ENCODE assay signal across 1 cellular context in the genomic region with DNA sequence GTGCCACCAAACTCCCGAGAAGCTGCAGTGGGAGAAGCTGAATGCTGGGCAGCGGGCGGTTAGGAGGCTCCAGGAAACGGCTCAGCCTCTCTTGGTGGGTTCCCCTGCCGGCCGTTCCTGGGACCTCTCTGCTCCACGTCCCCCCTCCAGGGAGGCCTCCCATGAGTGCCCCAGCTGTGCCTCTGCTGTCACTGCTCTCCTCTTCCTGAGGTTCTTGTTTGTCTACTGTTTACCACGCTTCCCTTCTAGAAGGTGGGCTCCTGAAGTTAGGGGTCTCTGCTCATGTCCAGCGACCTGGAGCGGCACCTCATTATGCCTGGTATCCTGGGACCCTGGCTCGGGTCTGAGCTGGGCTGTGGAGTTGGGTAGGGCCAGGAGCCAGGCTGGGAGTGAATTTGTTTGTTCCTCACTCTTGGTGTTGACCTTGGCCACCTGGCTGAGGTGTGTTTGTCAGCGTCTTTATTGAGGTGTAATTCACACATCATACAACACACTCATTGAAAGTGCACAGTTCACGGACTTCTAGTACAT.
TF ChIP-seq lines count a peak whose summit lies in the region.

No MANE protein-coding gene starts in this region.

TF ChIP-seq in HepG2, 621 proteins besides CTCF, POLR2A, EP300 and RAD21:
- TF ChIP-seq, protein P1, sequence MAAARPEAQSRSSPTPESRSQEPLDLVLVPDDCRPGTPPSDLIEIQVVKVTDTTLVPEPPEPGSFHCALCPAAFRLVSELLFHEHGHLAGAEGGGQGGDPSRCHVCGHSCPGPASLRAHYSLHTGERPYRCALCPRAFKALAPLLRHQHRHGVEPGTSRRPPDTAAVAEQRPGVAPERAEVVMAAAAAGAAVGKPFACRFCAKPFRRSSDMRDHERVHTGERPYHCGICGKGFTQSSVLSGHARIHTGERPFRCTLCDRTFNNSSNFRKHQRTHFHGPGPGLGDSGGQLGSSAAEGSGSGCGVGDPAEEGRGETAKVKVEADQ (CRISPR knock-in tag; IDR thresholded peaks at IDR 0.05; ENCODE audit: borderline replicate concordance) = no peak
- TF ChIP-seq, protein P2, sequence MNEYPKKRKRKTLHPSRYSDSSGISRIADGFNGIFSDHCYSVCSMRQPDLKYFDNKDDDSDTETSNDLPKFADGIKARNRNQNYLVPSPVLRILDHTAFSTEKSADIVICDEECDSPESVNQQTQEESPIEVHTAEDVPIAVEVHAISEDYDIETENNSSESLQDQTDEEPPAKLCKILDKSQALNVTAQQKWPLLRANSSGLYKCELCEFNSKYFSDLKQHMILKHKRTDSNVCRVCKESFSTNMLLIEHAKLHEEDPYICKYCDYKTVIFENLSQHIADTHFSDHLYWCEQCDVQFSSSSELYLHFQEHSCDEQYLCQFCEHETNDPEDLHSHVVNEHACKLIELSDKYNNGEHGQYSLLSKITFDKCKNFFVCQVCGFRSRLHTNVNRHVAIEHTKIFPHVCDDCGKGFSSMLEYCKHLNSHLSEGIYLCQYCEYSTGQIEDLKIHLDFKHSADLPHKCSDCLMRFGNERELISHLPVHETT (CRISPR knock-in tag; conservative IDR thresholded peaks at IDR 0.05) = no peak
- no peak for TF ChIP-seq TCF12 (IDR thresholded peaks at IDR 0.05)
- no peak for TF ChIP-seq TCF12 (CRISPR knock-in tag; IDR thresholded peaks at IDR 0.05)
- no peak for TF ChIP-seq ZNF33A (CRISPR knock-in tag; IDR thresholded peaks at IDR 0.05; ENCODE audit: borderline replicate concordance)
- no peak for TF ChIP-seq ZNF3 (CRISPR knock-in tag; IDR thresholded peaks at IDR 0.05)
- TF ChIP-seq, protein P3, sequence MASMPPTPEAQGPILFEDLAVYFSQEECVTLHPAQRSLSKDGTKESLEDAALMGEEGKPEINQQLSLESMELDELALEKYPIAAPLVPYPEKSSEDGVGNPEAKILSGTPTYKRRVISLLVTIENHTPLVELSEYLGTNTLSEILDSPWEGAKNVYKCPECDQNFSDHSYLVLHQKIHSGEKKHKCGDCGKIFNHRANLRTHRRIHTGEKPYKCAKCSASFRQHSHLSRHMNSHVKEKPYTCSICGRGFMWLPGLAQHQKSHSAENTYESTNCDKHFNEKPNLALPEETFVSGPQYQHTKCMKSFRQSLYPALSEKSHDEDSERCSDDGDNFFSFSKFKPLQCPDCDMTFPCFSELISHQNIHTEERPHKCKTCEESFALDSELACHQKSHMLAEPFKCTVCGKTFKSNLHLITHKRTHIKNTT (CRISPR knock-in tag; IDR thresholded peaks at IDR 0.05) = no peak
- no peak for TF ChIP-seq KDM6A (CRISPR knock-in tag; IDR thresholded peaks at IDR 0.05; ENCODE audit: low read depth)
- no peak for TF ChIP-seq NR3C1 (CRISPR knock-in tag; IDR thresholded peaks at IDR 0.05)
- TF ChIP-seq ZFYVE20 (CRISPR knock-in tag; IDR thresholded peaks at IDR 0.05; ENCODE audit: borderline replicate concordance, low read depth) = no peak
- TF ChIP-seq, protein P4, sequence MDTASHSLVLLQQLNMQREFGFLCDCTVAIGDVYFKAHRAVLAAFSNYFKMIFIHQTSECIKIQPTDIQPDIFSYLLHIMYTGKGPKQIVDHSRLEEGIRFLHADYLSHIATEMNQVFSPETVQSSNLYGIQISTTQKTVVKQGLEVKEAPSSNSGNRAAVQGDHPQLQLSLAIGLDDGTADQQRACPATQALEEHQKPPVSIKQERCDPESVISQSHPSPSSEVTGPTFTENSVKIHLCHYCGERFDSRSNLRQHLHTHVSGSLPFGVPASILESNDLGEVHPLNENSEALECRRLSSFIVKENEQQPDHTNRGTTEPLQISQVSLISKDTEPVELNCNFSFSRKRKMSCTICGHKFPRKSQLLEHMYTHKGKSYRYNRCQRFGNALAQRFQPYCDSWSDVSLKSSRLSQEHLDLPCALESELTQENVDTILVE (CRISPR knock-in tag; IDR thresholded peaks at IDR 0.05) = no peak
- TF ChIP-seq MEIS2 (CRISPR knock-in tag; IDR thresholded peaks at IDR 0.05) = no peak
- TF ChIP-seq, protein P5, sequence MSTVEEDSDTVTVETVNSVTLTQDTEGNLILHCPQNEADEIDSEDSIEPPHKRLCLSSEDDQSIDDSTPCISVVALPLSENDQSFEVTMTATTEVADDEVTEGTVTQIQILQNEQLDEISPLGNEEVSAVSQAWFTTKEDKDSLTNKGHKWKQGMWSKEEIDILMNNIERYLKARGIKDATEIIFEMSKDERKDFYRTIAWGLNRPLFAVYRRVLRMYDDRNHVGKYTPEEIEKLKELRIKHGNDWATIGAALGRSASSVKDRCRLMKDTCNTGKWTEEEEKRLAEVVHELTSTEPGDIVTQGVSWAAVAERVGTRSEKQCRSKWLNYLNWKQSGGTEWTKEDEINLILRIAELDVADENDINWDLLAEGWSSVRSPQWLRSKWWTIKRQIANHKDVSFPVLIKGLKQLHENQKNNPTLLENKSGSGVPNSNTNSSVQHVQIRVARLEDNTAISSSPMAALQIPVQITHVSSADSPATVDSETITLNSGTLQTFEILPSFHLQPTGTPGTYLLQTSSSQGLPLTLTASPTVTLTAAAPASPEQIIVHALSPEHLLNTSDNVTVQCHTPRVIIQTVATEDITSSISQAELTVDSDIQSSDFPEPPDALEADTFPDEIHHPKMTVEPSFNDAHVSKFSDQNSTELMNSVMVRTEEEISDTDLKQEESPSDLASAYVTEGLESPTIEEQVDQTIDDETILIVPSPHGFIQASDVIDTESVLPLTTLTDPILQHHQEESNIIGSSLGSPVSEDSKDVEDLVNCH (CRISPR knock-in tag; IDR thresholded peaks at IDR 0.05) = no peak
- TF ChIP-seq, protein P6, sequence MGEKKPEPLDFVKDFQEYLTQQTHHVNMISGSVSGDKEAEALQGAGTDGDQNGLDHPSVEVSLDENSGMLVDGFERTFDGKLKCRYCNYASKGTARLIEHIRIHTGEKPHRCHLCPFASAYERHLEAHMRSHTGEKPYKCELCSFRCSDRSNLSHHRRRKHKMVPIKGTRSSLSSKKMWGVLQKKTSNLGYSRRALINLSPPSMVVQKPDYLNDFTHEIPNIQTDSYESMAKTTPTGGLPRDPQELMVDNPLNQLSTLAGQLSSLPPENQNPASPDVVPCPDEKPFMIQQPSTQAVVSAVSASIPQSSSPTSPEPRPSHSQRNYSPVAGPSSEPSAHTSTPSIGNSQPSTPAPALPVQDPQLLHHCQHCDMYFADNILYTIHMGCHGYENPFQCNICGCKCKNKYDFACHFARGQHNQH (CRISPR knock-in tag; IDR thresholded peaks at IDR 0.05) = no peak
- TF ChIP-seq, protein P7, sequence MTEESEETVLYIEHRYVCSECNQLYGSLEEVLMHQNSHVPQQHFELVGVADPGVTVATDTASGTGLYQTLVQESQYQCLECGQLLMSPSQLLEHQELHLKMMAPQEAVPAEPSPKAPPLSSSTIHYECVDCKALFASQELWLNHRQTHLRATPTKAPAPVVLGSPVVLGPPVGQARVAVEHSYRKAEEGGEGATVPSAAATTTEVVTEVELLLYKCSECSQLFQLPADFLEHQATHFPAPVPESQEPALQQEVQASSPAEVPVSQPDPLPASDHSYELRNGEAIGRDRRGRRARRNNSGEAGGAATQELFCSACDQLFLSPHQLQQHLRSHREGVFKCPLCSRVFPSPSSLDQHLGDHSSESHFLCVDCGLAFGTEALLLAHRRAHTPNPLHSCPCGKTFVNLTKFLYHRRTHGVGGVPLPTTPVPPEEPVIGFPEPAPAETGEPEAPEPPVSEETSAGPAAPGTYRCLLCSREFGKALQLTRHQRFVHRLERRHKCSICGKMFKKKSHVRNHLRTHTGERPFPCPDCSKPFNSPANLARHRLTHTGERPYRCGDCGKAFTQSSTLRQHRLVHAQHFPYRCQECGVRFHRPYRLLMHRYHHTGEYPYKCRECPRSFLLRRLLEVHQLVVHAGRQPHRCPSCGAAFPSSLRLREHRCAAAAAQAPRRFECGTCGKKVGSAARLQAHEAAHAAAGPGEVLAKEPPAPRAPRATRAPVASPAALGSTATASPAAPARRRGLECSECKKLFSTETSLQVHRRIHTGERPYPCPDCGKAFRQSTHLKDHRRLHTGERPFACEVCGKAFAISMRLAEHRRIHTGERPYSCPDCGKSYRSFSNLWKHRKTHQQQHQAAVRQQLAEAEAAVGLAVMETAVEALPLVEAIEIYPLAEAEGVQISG (CRISPR knock-in tag; IDR thresholded peaks at IDR 0.05) = no peak
- TF ChIP-seq, protein P8, sequence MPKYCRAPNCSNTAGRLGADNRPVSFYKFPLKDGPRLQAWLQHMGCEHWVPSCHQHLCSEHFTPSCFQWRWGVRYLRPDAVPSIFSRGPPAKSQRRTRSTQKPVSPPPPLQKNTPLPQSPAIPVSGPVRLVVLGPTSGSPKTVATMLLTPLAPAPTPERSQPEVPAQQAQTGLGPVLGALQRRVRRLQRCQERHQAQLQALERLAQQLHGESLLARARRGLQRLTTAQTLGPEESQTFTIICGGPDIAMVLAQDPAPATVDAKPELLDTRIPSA (CRISPR knock-in tag; IDR thresholded peaks at IDR 0.05; ENCODE audit: borderline replicate concordance) = no peak
- no peak for TF ChIP-seq RFX5 (IDR thresholded peaks at IDR 0.05; ENCODE audit: low read depth, low read length)
- no peak for TF ChIP-seq MAFK (conservative IDR thresholded peaks at IDR 0.05 in 1 of 2, IDR thresholded peaks at IDR 0.05 in 1 of 2; ENCODE audit: low read length in 2 of 2)
- no peak for TF ChIP-seq DR1 (CRISPR knock-in tag; IDR thresholded peaks at IDR 0.05)
- TF ChIP-seq, protein P9, sequence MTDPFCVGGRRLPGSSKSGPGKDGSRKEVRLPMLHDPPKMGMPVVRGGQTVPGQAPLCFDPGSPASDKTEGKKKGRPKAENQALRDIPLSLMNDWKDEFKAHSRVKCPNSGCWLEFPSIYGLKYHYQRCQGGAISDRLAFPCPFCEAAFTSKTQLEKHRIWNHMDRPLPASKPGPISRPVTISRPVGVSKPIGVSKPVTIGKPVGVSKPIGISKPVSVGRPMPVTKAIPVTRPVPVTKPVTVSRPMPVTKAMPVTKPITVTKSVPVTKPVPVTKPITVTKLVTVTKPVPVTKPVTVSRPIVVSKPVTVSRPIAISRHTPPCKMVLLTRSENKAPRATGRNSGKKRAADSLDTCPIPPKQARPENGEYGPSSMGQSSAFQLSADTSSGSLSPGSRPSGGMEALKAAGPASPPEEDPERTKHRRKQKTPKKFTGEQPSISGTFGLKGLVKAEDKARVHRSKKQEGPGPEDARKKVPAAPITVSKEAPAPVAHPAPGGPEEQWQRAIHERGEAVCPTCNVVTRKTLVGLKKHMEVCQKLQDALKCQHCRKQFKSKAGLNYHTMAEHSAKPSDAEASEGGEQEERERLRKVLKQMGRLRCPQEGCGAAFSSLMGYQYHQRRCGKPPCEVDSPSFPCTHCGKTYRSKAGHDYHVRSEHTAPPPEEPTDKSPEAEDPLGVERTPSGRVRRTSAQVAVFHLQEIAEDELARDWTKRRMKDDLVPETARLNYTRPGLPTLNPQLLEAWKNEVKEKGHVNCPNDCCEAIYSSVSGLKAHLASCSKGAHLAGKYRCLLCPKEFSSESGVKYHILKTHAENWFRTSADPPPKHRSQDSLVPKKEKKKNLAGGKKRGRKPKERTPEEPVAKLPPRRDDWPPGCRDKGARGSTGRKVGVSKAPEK (CRISPR knock-in tag; IDR thresholded peaks at IDR 0.05; ENCODE audit: borderline replicate concordance) = no peak
- no peak for TF ChIP-seq ZNF546 (CRISPR knock-in tag; conservative IDR thresholded peaks at IDR 0.05)
